In genomic region chr1:151418048-151418447, GRCh38 we compare ENCODE assay signal across 16 cellular contexts. TPM values are rescaled to one million over a fixed set of nuclear protein-coding genes. Genes with fewer than 3 reads are reported as not detected.
DNase-seq lines count a peak whose midpoint lies in the region; ATAC-seq, FAIRE-seq and TF ChIP-seq lines count a peak whose summit lies in the region.
"Had no signal": no experiment of that assay in that cellular context is flagged by ENCODE, and none has a peak within 500 bp of the region (broad histone marks: within the 10 kb centered on the region; RNA-seq: fewer than 3 reads in every experiment).

No MANE protein-coding gene starts in this region.

- POLR2A ChIA-PET in K562 (lab: Yijun Ruan, JAX): interaction anchor here (0.9 to 2.0 kb wide), 5 partner anchors 9 to 106 kb away, joined by 3 to 7 read pairs (median 4); partner anchors contain the start of gene PSMB4

- BruUV-seq in K562 (replicated peaks; lab: Mats Ljungman, UMichigan): no TSS peak

- H3K4me2 ChIP-seq in K562 (ENCODE audit: insufficient read depth, low read length): no peak overlapping the region
- H3K4me2 ChIP-seq: GM23338 had no signal

- H3K79me2 ChIP-seq in K562 (ENCODE audit: control insufficient read depth, insufficient read depth, low read length): no peaks in the 10 kb centered on the region

- TF ChIP-seq CTCF in K562 (IDR thresholded peaks at IDR 0.05 in 2 of 3, conservative IDR thresholded peaks at IDR 0.05 in 1 of 3; ENCODE audit: insufficient read depth in 2 of 3, low read depth in 1 of 3, low read length in 3 of 3): no peak

- no peaks in the 10 kb centered on the region for H3K9me1 ChIP-seq in K562 (ENCODE audit: control insufficient read depth, insufficient read depth, low read length)

- 95% methylated on average over 5 of the region's 5 CpGs for WGBS in K562 (ENCODE audit: insufficient coverage, low coverage, missing lambda C conversion rate)

- ATAC-seq in HG02610 (IDR thresholded peaks at IDR 0.05; ENCODE audit: unreplicated experiment) (peak; percentile 43), K562 (no peak), HG03135 (IDR thresholded peaks at IDR 0.05; ENCODE audit: unreplicated experiment) (no peak), GM19395 (IDR thresholded peaks at IDR 0.05; ENCODE audit: unreplicated experiment) (no peak)
- ATAC-seq: GM12878, GM23338, HepG2 had no signal

- no peaks in the 10 kb centered on the region for H3K9me3 Mint-ChIP-seq in activated T-cell treated with anti-CD3 and anti-CD28 coated beads, Interleukin-2, amount 50 U/mL, for 24 hours
- H3K9me3 Mint-ChIP-seq: CD4-positive, CD25-positive, alpha-beta regulatory T cell; GM23338 had no signal

- H3K27me3 Mint-ChIP-seq in activated T-cell treated with anti-CD3 and anti-CD28 coated beads, Interleukin-2, amount 50 U/mL, for 24 hours: no peaks in the 10 kb centered on the region
- H3K27me3 Mint-ChIP-seq: CD4-positive, CD25-positive, alpha-beta regulatory T cell had no signal

- no peak for TF ChIP-seq RAD21 in K562 (CRISPR knock-in tag; conservative IDR thresholded peaks at IDR 0.05 in 1 of 2, IDR thresholded peaks at IDR 0.05 in 1 of 2)

- H3K9ac ChIP-seq in K562 (ENCODE audit: insufficient read depth in 1 of 2, low read depth in 2 of 2, low read length in 2 of 2): no peak overlapping the region
- H3K9ac ChIP-seq: BLaER1 treated with 17β-estradiol and CSF1 and Interleukin-3, amounts not matched to agents 10 nM and 100 nM had no signal

- intact Hi-C loops in K562 (cut with micrococcal nuclease): no loop called here

- no peaks in the 10 kb centered on the region for H3K9me3 ChIP-seq in K562 (replicated peaks; ENCODE audit: control insufficient read depth, insufficient read depth, low read depth, low read length)
- H3K9me3 ChIP-seq: BLaER1 treated with 17β-estradiol and CSF1 and Interleukin-3, amounts not matched to agents 10 nM and 100 nM had no signal

- H3K4me1 Mint-ChIP-seq in activated T-cell treated with anti-CD3 and anti-CD28 coated beads, Interleukin-2, amount 50 U/mL, for 24 hours (ENCODE audit: low read depth): no peaks in the 10 kb centered on the region
- H3K4me1 Mint-ChIP-seq: CD4-positive, CD25-positive, alpha-beta regulatory T cell; GM23338 had no signal

- peaks cover 83% of the 10 kb centered on the region for H3K36me3 Mint-ChIP-seq in activated T-cell treated with anti-CD3 and anti-CD28 coated beads, Interleukin-2, amount 50 U/mL, for 24 hours (ENCODE audit: low read depth)

- no peaks in the 10 kb centered on the region for H4K20me1 ChIP-seq in K562 (replicated peaks; ENCODE audit: control insufficient read depth, insufficient read depth, low read length)

- H2AFZ ChIP-seq in K562 (ENCODE audit: low read depth, low read length): no peak overlapping the region
- H2AFZ ChIP-seq: GM23338 had no signal

- H3K27me3 ChIP-seq in K562 (ENCODE audit: control insufficient read depth in 2 of 2, insufficient read depth in 2 of 2, low read length in 2 of 2): no peaks in the 10 kb centered on the region
- H3K27me3 ChIP-seq: BLaER1 treated with 17β-estradiol and CSF1 and Interleukin-3, amounts not matched to agents 10 nM and 100 nM had no signal

- CTCF ChIA-PET in K562 (lab: Yijun Ruan, JAX; ENCODE audit: low intra/inter-chr PET ratio): no interaction called here

- no peak overlapping the region for H3K4me3 Mint-ChIP-seq in activated T-cell treated with anti-CD3 and anti-CD28 coated beads, Interleukin-2, amount 50 U/mL, for 24 hours
- H3K4me3 Mint-ChIP-seq: CD4-positive, CD25-positive, alpha-beta regulatory T cell; GM23338 had no signal

- FAIRE-seq in K562 (lab: Jason Lieb, UNC): no peak
- FAIRE-seq: GM12878, HepG2, HTR-8/SVneo had no signal

- H3K4me1 ChIP-seq in K562 (replicated peaks in 1 of 2; ENCODE audit: control insufficient read depth in 2 of 2, insufficient read depth in 2 of 2, low read length in 2 of 2): no peaks in the 10 kb centered on the region

- no peak for DNase-seq in activated T-cell treated with anti-CD3 and anti-CD28 coated beads, Interleukin-2, amount 50 U/mL, for 24 hours
- no peak for DNase-seq in activated T-cell treated with anti-CD3 and anti-CD28 coated beads, Interleukin-2, amount 50 U/mL, for 48 hours
- DNase-seq in K562 (ENCODE audit: extremely low read depth in 1 of 4, low spot score in 3 of 4) (no peak), superior temporal gyrus (ENCODE audit: extremely low spot score) (peak; percentile 19)
- DNase-seq: ACHN; CD4-positive, CD25-positive, alpha-beta regulatory T cell; DMS79; H7 had no signal

- no peak overlapping the region for H3K27ac ChIP-seq in K562 (ENCODE audit: extremely low read depth, low read depth, low read length)
- H3K27ac ChIP-seq: BLaER1 treated with 17β-estradiol and CSF1 and Interleukin-3, amounts not matched to agents 10 nM and 100 nM had no signal

- peaks cover 70% of the 10 kb centered on the region for H3K36me3 ChIP-seq in K562 (ENCODE audit: control insufficient read depth, insufficient read depth, low read length)

- TF ChIP-seq EP300 in K562 (IDR thresholded peaks at IDR 0.05; ENCODE audit: low read length): no peak

- peak overlapping the region; percentile 20 for H3K27ac Mint-ChIP-seq in activated T-cell treated with anti-CD3 and anti-CD28 coated beads, Interleukin-2, amount 50 U/mL, for 24 hours
- H3K27ac Mint-ChIP-seq: GM23338 had no signal

- in situ Hi-C loops in K562 (cut with MboI): no loop called here

- no peak for TF ChIP-seq POLR2A in K562 (conservative IDR thresholded peaks at IDR 0.05)

- H3K4me3 ChIP-seq in K562: no peak overlapping the region
- H3K4me3 ChIP-seq: BLaER1 treated with 17β-estradiol and CSF1 and Interleukin-3, amounts not matched to agents 10 nM and 100 nM; GM12878; GM23338 had no signal

TF ChIP-seq in K562, 482 proteins besides CTCF, POLR2A, EP300 and RAD21 (continues in another document):
- TF ChIP-seq POLR2B (IDR thresholded peaks at IDR 0.05; ENCODE audit: low read depth, partially characterized antibody): no peak
- TF ChIP-seq ELF4 (CRISPR knock-in tag; IDR thresholded peaks at IDR 0.05): 0 out of 2 replicates have a peak, but pooled peaks have one; percentile 8

RNA-seq across cellular contexts. Expression of gene PSMB4, which starts 18.7 kb away (rescaled TPM):
- total RNA-seq in K562 (2011; cell fraction: chromatin; rRNA removed; ENCODE audit: low replicate concordance): 160 and 206 TPM in 2 replicates
- total RNA-seq in K562 (2011; cell fraction: nucleolus; rRNA removed): 184 and 193 TPM in 2 replicates
- 185 and 201 TPM in 2 replicates for total RNA-seq in K562 (2011; cell fraction: nucleoplasm; rRNA removed)
- total RNA-seq in K562 (2014; rRNA removed) (443 and 445 TPM in 2 replicates), K562 (2014; rRNA removed; fragmentation: Illumina TruSeq; extraction: Trizol) (352 and 409 TPM in 2 replicates), K562 (2015; rRNA removed; fragmentation: Illumina TruSeq; extraction: Trizol) (383 and 397 TPM in 2 replicates), K562 (2021) (411 and 426 TPM in 2 replicates)
- polyA plus RNA-seq in K562 (2011; rRNA removed) (448 and 475 TPM in 2 replicates), K562 (2014; fragmentation: Illumina TruSeq; extraction: Trizol) (559 and 568 TPM in 2 replicates), K562 (2014; fragmentation: Nextera tagmentation; extraction: Ambion mirVana) (100 to 1,000 TPM; 638 to 674 TPM), K562 (2014; rRNA removed) (603 and 655 TPM in 2 replicates)
- polyA plus RNA-seq in K562 (2011; cell fraction: cytosol; rRNA removed): 758 and 988 TPM in 2 replicates
- 508 and 716 TPM in 2 replicates for polyA plus RNA-seq in K562 (2011; cell fraction: nucleus; rRNA removed)
- polyA plus RNA-seq in K562 (2012): 308 and 436 TPM in 2 replicates
- polyA minus RNA-seq in K562 (2011; rRNA and poly(A)+ RNA removed): 273 and 300 TPM in 2 replicates
- polyA minus RNA-seq in K562 (2011; cell fraction: cytosol; rRNA and poly(A)+ RNA removed): 202 TPM in 2 replicates
- polyA minus RNA-seq in K562 (2011; cell fraction: nucleus; rRNA and poly(A)+ RNA removed): 71.4 and 104 TPM in 2 replicates

RNA-seq across cellular contexts. Expression of gene POGZ, which starts 41.2 kb away (rescaled TPM):
- total RNA-seq in K562 (2011; cell fraction: chromatin; rRNA removed; ENCODE audit: low replicate concordance): 127 and 201 TPM in 2 replicates
- total RNA-seq in K562 (2011; cell fraction: nucleolus; rRNA removed): 62.0 and 71.8 TPM in 2 replicates
- total RNA-seq in K562 (2011; cell fraction: nucleoplasm; rRNA removed): 97.2 and 112 TPM in 2 replicates
- total RNA-seq in K562 (2014; rRNA removed): 16.4 and 25.1 TPM in 2 replicates
- total RNA-seq in K562 (2014; rRNA removed; fragmentation: Illumina TruSeq; extraction: Trizol): 17.6 and 22.0 TPM in 2 replicates
- total RNA-seq in K562 (2015; rRNA removed; fragmentation: Illumina TruSeq; extraction: Trizol): 21.6 and 23.6 TPM in 2 replicates
- 38.2 and 40.6 TPM in 2 replicates for total RNA-seq in K562 (2021)
- polyA plus RNA-seq in K562 (2011; rRNA removed): 26.8 and 44.3 TPM in 2 replicates
- 16.8 and 22.3 TPM in 2 replicates for polyA plus RNA-seq in K562 (2011; cell fraction: cytosol; rRNA removed)
- 94.4 and 103 TPM in 2 replicates for polyA plus RNA-seq in K562 (2011; cell fraction: nucleus; rRNA removed)
- 20.5 and 23.7 TPM in 2 replicates for polyA plus RNA-seq in K562 (2012)
- 26.5 and 36.4 TPM in 2 replicates for polyA plus RNA-seq in K562 (2014; fragmentation: Illumina TruSeq; extraction: Trizol)
- polyA plus RNA-seq in K562 (2014; fragmentation: Nextera tagmentation; extraction: Ambion mirVana): 10 to 100 TPM in 1 of 2 experiments, 1 to 10 TPM in 1; 9.4 to 13.7 TPM
- polyA plus RNA-seq in K562 (2014; rRNA removed): 20.8 and 21.5 TPM in 2 replicates
- 50.1 and 70.2 TPM in 2 replicates for polyA minus RNA-seq in K562 (2011; rRNA and poly(A)+ RNA removed)
- 29.9 and 31.9 TPM in 2 replicates for polyA minus RNA-seq in K562 (2011; cell fraction: cytosol; rRNA and poly(A)+ RNA removed)
- 32.2 and 47.7 TPM in 2 replicates for polyA minus RNA-seq in K562 (2011; cell fraction: nucleus; rRNA and poly(A)+ RNA removed)

RNA-seq across cellular contexts. Expression of gene SELENBP1, which starts 45.5 kb away (rescaled TPM):
- total RNA-seq in K562 (2011; cell fraction: chromatin; rRNA removed; ENCODE audit: low replicate concordance): 76.1 and 163 TPM in 2 replicates
- 110 and 113 TPM in 2 replicates for total RNA-seq in K562 (2011; cell fraction: nucleolus; rRNA removed)
- 76.5 and 80.5 TPM in 2 replicates for total RNA-seq in K562 (2011; cell fraction: nucleoplasm; rRNA removed)
- total RNA-seq in K562 (2014; rRNA removed) (40.7 and 62.2 TPM in 2 replicates), K562 (2014; rRNA removed; fragmentation: Illumina TruSeq; extraction: Trizol) (18.9 and 28.3 TPM in 2 replicates), K562 (2015; rRNA removed; fragmentation: Illumina TruSeq; extraction: Trizol) (25.8 and 25.9 TPM in 2 replicates), K562 (2021) (41.9 and 42.9 TPM in 2 replicates)
- polyA plus RNA-seq in K562 (2011; rRNA removed) (30.2 and 53.7 TPM in 2 replicates), K562 (2014; fragmentation: Illumina TruSeq; extraction: Trizol) (45.0 and 45.3 TPM in 2 replicates), K562 (2014; fragmentation: Nextera tagmentation; extraction: Ambion mirVana) (10 to 100 TPM; 52.1 to 81.2 TPM), K562 (2014; rRNA removed) (47.1 and 50.8 TPM in 2 replicates)
- 28.6 and 82.9 TPM in 2 replicates for polyA plus RNA-seq in K562 (2011; cell fraction: cytosol; rRNA removed)
- 144 and 349 TPM in 2 replicates for polyA plus RNA-seq in K562 (2011; cell fraction: nucleus; rRNA removed)
- 52.3 and 57.9 TPM in 2 replicates for polyA plus RNA-seq in K562 (2012)
- 15.3 and 44.9 TPM in 2 replicates for polyA minus RNA-seq in K562 (2011; rRNA and poly(A)+ RNA removed)
- 26.6 and 29.5 TPM in 2 replicates for polyA minus RNA-seq in K562 (2011; cell fraction: cytosol; rRNA and poly(A)+ RNA removed)
- polyA minus RNA-seq in K562 (2011; cell fraction: nucleus; rRNA and poly(A)+ RNA removed): 16.6 and 24.6 TPM in 2 replicates
- total RNA-seq: CD4-positive, CD25-positive, alpha-beta regulatory T cell had no signal
- polyA plus RNA-seq: CD4-positive, CD25-positive, alpha-beta regulatory T cell; GM12878 had no signal
